Comparison of ENCODE assay signal across 1 cellular context in genomic region chr3:12810963-12811362, GRCh38.
TF ChIP-seq lines count a peak whose summit lies in the region.

No MANE protein-coding gene starts in this region.

TF ChIP-seq in WTC11, 78 proteins besides CTCF, POLR2A, EP300 and RAD21 (continued from another document):
- TF ChIP-seq STAT6 (CRISPR knock-in tag; conservative IDR thresholded peaks at IDR 0.05; ENCODE audit: low read depth) = no peak
- TF ChIP-seq NFE2L1 (CRISPR knock-in tag; IDR thresholded peaks at IDR 0.05) = no peak
- no peak for TF ChIP-seq ARID4B (CRISPR knock-in tag; IDR thresholded peaks at IDR 0.05; ENCODE audit: borderline replicate concordance)
- no peak for TF ChIP-seq USF2 (CRISPR knock-in tag; IDR thresholded peaks at IDR 0.05)
- no peak for TF ChIP-seq SMAD4 (CRISPR knock-in tag; IDR thresholded peaks at IDR 0.05)
- no peak for TF ChIP-seq ATF3 (CRISPR knock-in tag; conservative IDR thresholded peaks at IDR 0.05)
- TF ChIP-seq ZNF263 (CRISPR knock-in tag; IDR thresholded peaks at IDR 0.05; ENCODE audit: low read depth) = no peak
- TF ChIP-seq RELA (CRISPR knock-in tag; IDR thresholded peaks at IDR 0.05; ENCODE audit: borderline replicate concordance) = no peak
